Comparison of ENCODE assay signal across 8 cellular contexts in the genomic region with DNA sequence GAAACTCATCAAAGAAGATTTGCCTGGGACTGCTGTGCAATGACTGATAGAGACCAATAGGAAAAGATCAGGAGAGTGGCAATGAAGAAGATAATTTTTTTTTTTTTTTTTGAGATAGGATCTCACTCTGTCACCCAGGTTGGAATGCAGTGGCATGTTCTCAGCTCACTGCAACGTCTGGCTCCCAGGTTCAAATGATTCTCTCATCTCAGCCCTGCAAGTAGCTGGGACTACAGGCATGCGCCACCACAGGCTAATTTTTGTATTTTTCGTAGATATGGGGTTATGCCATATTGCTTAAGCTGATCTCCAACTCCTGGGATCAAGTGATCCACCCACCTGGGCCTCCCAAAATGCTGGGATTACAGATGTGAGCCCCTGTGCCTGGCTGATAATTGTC.
"Had no signal": no experiment of that assay in that cellular context is flagged by ENCODE, and none has a peak within 500 bp of the region (broad histone marks: within the 10 kb centered on the region; RNA-seq: fewer than 3 reads in every experiment).

No MANE protein-coding gene starts in this region.

- H3K4me3 Mint-ChIP-seq: IgD-negative memory B cell had no signal

- H3K4me1 Mint-ChIP-seq: IgD-negative memory B cell had no signal

- FAIRE-seq: HepG2, HTR-8/SVneo had no signal

- ATAC-seq: HepG2 had no signal

- H3K27ac ChIP-seq: HL-60, KMS-11 had no signal

- H3K9ac ChIP-seq: KMS-11 had no signal

- H3K27ac Mint-ChIP-seq: IgD-negative memory B cell had no signal

- H3K27me3 Mint-ChIP-seq: IgD-negative memory B cell had no signal

- H3K9me3 Mint-ChIP-seq: IgD-negative memory B cell had no signal

- DNase-seq: IMR-90, Karpas-422, KBM-7 had no signal

- H3K4me2 ChIP-seq: KMS-11 had no signal
